In genomic region chr10:78028438-78029293, GRCh38 we compare ENCODE assay signal across 8 cellular contexts. TPM values are rescaled to one million over a fixed set of nuclear protein-coding genes. Genes with fewer than 3 reads are reported as not detected.
DNase-seq lines count a peak whose midpoint lies in the region; ATAC-seq and TF ChIP-seq lines count a peak whose summit lies in the region.

No MANE protein-coding gene starts in this region.

- peak overlapping the region; percentile 92 to 97 for H3K9ac ChIP-seq in stomach smooth muscle (ENCODE audit: low read length in 2 of 2)

- H3K36me3 ChIP-seq in MG63 (peaks cover 30% of the 10 kb centered on the region), stomach smooth muscle (ENCODE audit: control insufficient read depth in 2 of 2, insufficient read depth in 2 of 2, low read length in 2 of 2) (peaks cover 18 to 21% of the 10 kb centered on the region in 2 donors)

- H3K9me3 ChIP-seq in AG04450 (ENCODE audit: control insufficient read depth, insufficient read depth, low read length) (no peaks in the 10 kb centered on the region), MG63 (no peaks in the 10 kb centered on the region), stomach smooth muscle (ENCODE audit: control insufficient read depth in 2 of 2, low read length in 2 of 2) (no peaks in the 10 kb centered on the region)

- H3K27me3 ChIP-seq in AG04450 (ENCODE audit: control insufficient read depth, insufficient read depth, low read length): no peaks in the 10 kb centered on the region
- H3K27me3 ChIP-seq in MG63: no peaks in the 10 kb centered on the region
- H3K27me3 ChIP-seq in stomach smooth muscle (ENCODE audit: control insufficient read depth in 1 of 2, insufficient read depth in 2 of 2, low read length in 2 of 2): no peaks in the 10 kb centered on the region

- peak; percentile 9 for ATAC-seq in GM19372 (IDR thresholded peaks at IDR 0.05; ENCODE audit: low read depth, unreplicated experiment)
- no peak for ATAC-seq in HG02610 (IDR thresholded peaks at IDR 0.05; ENCODE audit: unreplicated experiment)

- POLR2A ChIA-PET in AG04450 (lab: Yijun Ruan, JAX): no interaction called here

- H3K4me3 ChIP-seq in AG04450 (ENCODE audit: low read depth, low read length): peak overlapping the region; percentile 100
- peak overlapping the region; percentile 96 for H3K4me3 ChIP-seq in MG63
- peak overlapping the region; percentile 88 to 100 for H3K4me3 ChIP-seq in stomach smooth muscle (ENCODE audit: low read length in 2 of 2)

- no peak for TF ChIP-seq CTCF in AG04450 (IDR thresholded peaks at IDR 0.05; ENCODE audit: low read depth, low read length)

- no peak for DNase-seq in AG04450 (ENCODE audit: low read depth, low spot score)
- DNase-seq in MG63: peak; percentile 22
- DNase-seq in brain pericyte (ENCODE audit: low read depth, low spot score): peak; percentile 11
- peak; percentile 20 for DNase-seq in kidney glomerular epithelial cell (lab: John Stamatoyannopoulos, UW)
- DNase-seq in NCI-H526 (lab: John Stamatoyannopoulos, UW): no peak

- H3K4me1 ChIP-seq in stomach smooth muscle (ENCODE audit: control insufficient read depth, insufficient read depth, low read length): peaks cover 22% of the 10 kb centered on the region

- CTCF ChIA-PET in AG04450 (lab: Charles Lee): interaction anchor here (0.6 to 1.5 kb wide), 4 partner anchors 18 to 1166 kb away, joined by 3 read pairs; no protein-coding TSS in a partner anchor

- H3K27ac ChIP-seq in AG04450 (ENCODE audit: low read depth, low read length) (peak overlapping the region; percentile 68), stomach smooth muscle (ENCODE audit: low read length) (peak overlapping the region; percentile 81)

RNA-seq across cellular contexts. Expression of gene POLR3A, which starts 0.6 kb away (rescaled TPM):
- polyA plus RNA-seq in AG04450 (2011; rRNA removed): 15.9 and 16.3 TPM in 2 replicates
- polyA minus RNA-seq in AG04450 (2011; rRNA and poly(A)+ RNA removed): 43.0 and 49.7 TPM in 2 replicates
- total RNA-seq in MG63 (2014; rRNA removed; shearing (Covaris generic); ENCODE audit: low replicate concordance): 12.9 and 21.8 TPM in 2 replicates

RNA-seq across cellular contexts. Expression of gene RPS24, which starts 5.0 kb away (rescaled TPM):
- 3,086 and 3,777 TPM in 2 replicates for polyA plus RNA-seq in AG04450 (2011; rRNA removed)
- 561 and 714 TPM in 2 replicates for polyA minus RNA-seq in AG04450 (2011; rRNA and poly(A)+ RNA removed)
- total RNA-seq in MG63 (2014; rRNA removed; shearing (Covaris generic); ENCODE audit: low replicate concordance): 3,994 and 5,871 TPM in 2 replicates

Comparison
In these comparisons a context has a peak if more than half of its experiments do, and no peak if none do; other contexts are left out.
1. DNase-seq: peak in MG63 (single experiment), brain pericyte (single experiment) and kidney glomerular epithelial cell (single experiment); none in AG04450 (single experiment) and NCI-H526 (0 of 2).
2. Peak in every context shown above with its lines, with median percentiles within 50 percentile points of each other: H3K4me3 ChIP-seq.